Comparison of ENCODE assay signal across 8 cellular contexts in genomic region chr5:14145356-14146334, GRCh38. TPM values are rescaled to one million over a fixed set of nuclear protein-coding genes. Genes with fewer than 3 reads are reported as not detected.
DNase-seq lines count a peak whose midpoint lies in the region; ATAC-seq and TF ChIP-seq lines count a peak whose summit lies in the region.

No MANE protein-coding gene starts in this region.

- peak overlapping the region in 5 of 7 donors; percentile 19 to 86 (median 70) for H3K27ac Mint-ChIP-seq in CD4-positive, alpha-beta memory T cell

- peaks cover 0 to 5% (median 0%) of the 10 kb centered on the region in 8 donors for H3K9me3 Mint-ChIP-seq in CD4-positive, alpha-beta memory T cell

- no peak overlapping the region for H2BK12ac ChIP-seq in neuronal stem cell (ENCODE audit: low read length)

- no peak for TF ChIP-seq POLR2A in erythroblast (IDR thresholded peaks at IDR 0.05; ENCODE audit: low read length)

- intact Hi-C loops in CD4-positive, alpha-beta memory T cell (cut with micrococcal nuclease): loop anchor here (10.0 kb wide), 1 partner anchor 519 kb away; the partner anchor contains the start of gene OTULIN
- intact Hi-C loops in PC-9 (cut with micrococcal nuclease; ENCODE audit: unreplicated experiment): loop anchor here (1.0 kb wide), 6 partner anchors 11 to 123 kb away; no protein-coding TSS in a partner anchor

- no peak for DNase-seq in CD4-positive, alpha-beta memory T cell
- peak; percentile 38 to 81 for DNase-seq in PC-9
- DNase-seq in neuronal stem cell (ENCODE audit: low spot score): no peak
- no peak for DNase-seq in NCI-H187 (lab: John Stamatoyannopoulos, UW)
- DNase-seq in central memory CD4-positive, alpha-beta T cell: no peak
- DNase-seq in erythroblast (lab: John Stamatoyannopoulos, UW): no peak

- H3K4ac ChIP-seq in neuronal stem cell (ENCODE audit: low read length): no peak overlapping the region

- H3K4me1 ChIP-seq in CD4-positive, alpha-beta memory T cell (ENCODE audit: insufficient read depth, low read length): peaks cover 11% of the 10 kb centered on the region
- H3K4me1 ChIP-seq in PC-9 (replicated peaks; ENCODE audit: insufficient read depth) (peaks cover 51% of the 10 kb centered on the region), esophagus (ENCODE audit: control insufficient read depth in 2 of 2, insufficient read depth in 2 of 2, low read length in 1 of 2) (peaks cover 0 to 7% of the 10 kb centered on the region in 2 donors), neuronal stem cell (ENCODE audit: control insufficient read depth in 2 of 2, insufficient read depth in 1 of 2, low read depth in 1 of 2, low read length in 2 of 2) (peaks cover 28 to 41% of the 10 kb centered on the region in 2 donors)

- CTCF ChIA-PET in CD4-positive, alpha-beta memory T cell (lab: Charles Lee; ENCODE audit: partially characterized antibody): no interaction called here
- CTCF ChIA-PET in PC-9 (lab: Charles Lee): interaction anchor here (0.5 to 1.3 kb wide), 12 partner anchors 8 to 160 kb away, joined by 3 to 23 read pairs (median 4); no protein-coding TSS in a partner anchor

- H3K14ac ChIP-seq in neuronal stem cell (ENCODE audit: low read length): no peak overlapping the region

- no peaks in the 10 kb centered on the region for H3K9me3 ChIP-seq in CD4-positive, alpha-beta memory T cell (ENCODE audit: control insufficient read depth in 1 of 2, low read length in 2 of 2)
- no peaks in the 10 kb centered on the region for H3K9me3 ChIP-seq in PC-9 (ENCODE audit: insufficient read depth, low read depth)
- H3K9me3 ChIP-seq in esophagus (ENCODE audit: control insufficient read depth in 2 of 2, insufficient read depth in 1 of 2, low read depth in 1 of 2, low read length in 1 of 2): no peaks in the 10 kb centered on the region
- H3K9me3 ChIP-seq in neuronal stem cell (replicated peaks in 1 of 2; ENCODE audit: control insufficient read depth in 2 of 2, insufficient read depth in 1 of 2, low read depth in 1 of 2, low read length in 2 of 2): no peaks in the 10 kb centered on the region

- H3K27ac ChIP-seq in CD4-positive, alpha-beta memory T cell (ENCODE audit: low read depth, low read length): no peak overlapping the region
- H3K27ac ChIP-seq in PC-9 (peak overlapping the region; percentile 78), esophagus (ENCODE audit: low read depth in 2 of 2, low read length in 1 of 2) (peak overlapping the region; percentile 88 to 94), neuronal stem cell (replicated peaks; ENCODE audit: low read length) (no peak overlapping the region)

- H3K23ac ChIP-seq in neuronal stem cell (ENCODE audit: low read depth, low read length, poor library complexity): no peak overlapping the region

- H2BK15ac ChIP-seq in neuronal stem cell (ENCODE audit: low read length): no peak overlapping the region

- H4K8ac ChIP-seq in neuronal stem cell (ENCODE audit: low read depth, low read length): no peak overlapping the region

- H2AK5ac ChIP-seq in neuronal stem cell (ENCODE audit: low read depth, low read length): no peak overlapping the region

- no peak overlapping the region for H3K4me3 ChIP-seq in CD4-positive, alpha-beta memory T cell (ENCODE audit: low read length in 2 of 2)
- H3K4me3 ChIP-seq in PC-9 (peak overlapping the region; percentile 99), esophagus (ENCODE audit: low read depth in 1 of 2, low read length in 2 of 2) (peak overlapping the region; percentile 67 to 91), neuronal stem cell (ENCODE audit: low read length in 2 of 2) (peak overlapping the region; percentile 97 to 99)

- H3K9ac ChIP-seq in neuronal stem cell (ENCODE audit: low read depth, low read length, poor library complexity): peak overlapping the region; percentile 96

- peaks cover 69% of the 10 kb centered on the region for H3K79me2 ChIP-seq in PC-9 (ENCODE audit: low read depth)

- H3K27me3 Mint-ChIP-seq in CD4-positive, alpha-beta memory T cell: peaks cover 18 to 31% of the 10 kb centered on the region in 2 donors

- peaks cover 5% of the 10 kb centered on the region for H3K27me3 ChIP-seq in CD4-positive, alpha-beta memory T cell (ENCODE audit: insufficient read depth, low read length)
- no peaks in the 10 kb centered on the region for H3K27me3 ChIP-seq in PC-9 (ENCODE audit: insufficient read depth, low read depth)
- no peaks in the 10 kb centered on the region for H3K27me3 ChIP-seq in esophagus (ENCODE audit: control insufficient read depth in 1 of 2, insufficient read depth in 2 of 2, low read length in 2 of 2)
- H3K27me3 ChIP-seq in neuronal stem cell (ENCODE audit: control insufficient read depth in 3 of 3, insufficient read depth in 3 of 3, low read depth in 1 of 3, low read length in 3 of 3): no peaks in the 10 kb centered on the region

- ATAC-seq in HG03108 (IDR thresholded peaks at IDR 0.05; ENCODE audit: unreplicated experiment): no peak

- TSS peak; percentile 38 for BruUV-seq in PC-9 (replicated peaks; lab: Mats Ljungman, UMichigan)

- H3K18ac ChIP-seq in neuronal stem cell (ENCODE audit: low read length): no peak overlapping the region

- no peaks in the 10 kb centered on the region for H3K36me3 Mint-ChIP-seq in CD4-positive, alpha-beta memory T cell

- no peaks in the 10 kb centered on the region for H3K36me3 ChIP-seq in CD4-positive, alpha-beta memory T cell (ENCODE audit: insufficient read depth, low read length)
- H3K36me3 ChIP-seq in PC-9 (ENCODE audit: low read depth) (peaks cover 7% of the 10 kb centered on the region; the same call in 1 of the 2 replicates), esophagus (ENCODE audit: control insufficient read depth in 2 of 2, insufficient read depth in 2 of 2, low read length in 1 of 2) (peaks cover 0 to 3% of the 10 kb centered on the region in 2 donors), neuronal stem cell (replicated peaks in 1 of 2; ENCODE audit: control insufficient read depth in 2 of 2, insufficient read depth in 2 of 2, low read length in 2 of 2) (no peaks in the 10 kb centered on the region)

- TF ChIP-seq CTCF in PC-9 (conservative IDR thresholded peaks at IDR 0.05): no peak

- peak overlapping the region; percentile 75 to 92 (median 86) for H3K4me3 Mint-ChIP-seq in CD4-positive, alpha-beta memory T cell

- H4K20me1 ChIP-seq in PC-9 (ENCODE audit: insufficient read depth): peaks cover 53% of the 10 kb centered on the region

- H3F3A ChIP-seq in PC-9 (ENCODE audit: insufficient read depth, low read depth): peaks cover 12% of the 10 kb centered on the region; the same call in 1 of the 2 replicates

- H3K79me1 ChIP-seq in neuronal stem cell (ENCODE audit: low read depth, low read length): peaks cover 10% of the 10 kb centered on the region

- H3K4me2 ChIP-seq in PC-9 (peak overlapping the region; percentile 88), neuronal stem cell (ENCODE audit: insufficient read depth, low read length, poor library complexity, severe bottlenecking) (peak overlapping the region; percentile 79)

- no peak overlapping the region for H2BK5ac ChIP-seq in neuronal stem cell (ENCODE audit: low read length)

- H4K91ac ChIP-seq in neuronal stem cell (ENCODE audit: low read depth, low read length, poor library complexity): no peak overlapping the region

- no peaks in the 10 kb centered on the region for H3K9me2 ChIP-seq in PC-9 (ENCODE audit: insufficient read depth)

- H2BK120ac ChIP-seq in neuronal stem cell (ENCODE audit: low read depth, low read length): no peak overlapping the region

- WGBS in esophagus, 2 donors: 28 to 40% methylated on average over 15 of the region's 15 CpGs
- no CpG with 5 or more reads among the region's 15 CpGs for WGBS in neuronal stem cell (ENCODE audit: extremely low coverage in 2 of 2, insufficient read length in 2 of 2, insufficient replicate concordance in 1 of 2), 2 donors

- peaks cover 7 to 21% (median 11%) of the 10 kb centered on the region in 4 donors for H3K4me1 Mint-ChIP-seq in CD4-positive, alpha-beta memory T cell

- H2AFZ ChIP-seq in PC-9 (no peak overlapping the region), neuronal stem cell (ENCODE audit: low read length) (peak overlapping the region; percentile 74)

- POLR2A ChIA-PET in CD4-positive, alpha-beta memory T cell (lab: Charles Lee; ENCODE audit: partially characterized antibody): no interaction called here
- POLR2A ChIA-PET in PC-9 (lab: Charles Lee; ENCODE audit: unreplicated experiment): interaction anchor here (0.5 to 1.8 kb wide), 36 partner anchors 8 to 259 kb away, joined by 3 to 45 read pairs (median 5); no protein-coding TSS in a partner anchor

RNA-seq across cellular contexts. Expression of gene TRIO, which starts 2.5 kb away (rescaled TPM):
- 10 to 100 TPM in 1 of 2 experiments, 1 to 10 TPM in 1; 9.7 to 11.5 TPM for total RNA-seq in CD4-positive, alpha-beta memory T cell
- polyA plus RNA-seq in CD4-positive, alpha-beta memory T cell: under 1 TPM in 1 of 2 donors, not detected in 1; 0.09 TPM
- total RNA-seq in PC-9 (2021): 596 and 756 TPM in 2 replicates
- polyA plus RNA-seq in esophagus: 10 to 100 TPM; 10.3 to 22.8 TPM
- polyA plus RNA-seq in neuronal stem cell (2013, experiment 1 of 2): 21.6 TPM
- polyA plus RNA-seq in neuronal stem cell (2013, experiment 2 of 2): 22.4 TPM

Comparison
In these comparisons a context has a peak if more than half of its experiments do, and no peak if none do; other contexts are left out.
1. DNase-seq: peak in PC-9 (2 of 2); none in CD4-positive, alpha-beta memory T cell (0 of 5), neuronal stem cell (single experiment), NCI-H187 (0 of 2), central memory CD4-positive, alpha-beta T cell (single experiment) and erythroblast (0 of 2).
2. H3K27ac ChIP-seq: peak in PC-9 (single experiment) and esophagus (2 of 2); none in CD4-positive, alpha-beta memory T cell (single experiment) and neuronal stem cell (single experiment).
3. H3K4me3 ChIP-seq: peak in PC-9 (single experiment), esophagus (2 of 2) and neuronal stem cell (2 of 2); none in CD4-positive, alpha-beta memory T cell (0 of 2).
4. RNA of gene TRIO, which starts 2.5 kb away (total RNA-seq): 596 to 756 TPM in PC-9; 9.7 to 11.5 TPM in CD4-positive, alpha-beta memory T cell; every median in the first group is over 10 times any median in the second.